Comparison of ENCODE assay signal across 8 cellular contexts in the genomic region with DNA sequence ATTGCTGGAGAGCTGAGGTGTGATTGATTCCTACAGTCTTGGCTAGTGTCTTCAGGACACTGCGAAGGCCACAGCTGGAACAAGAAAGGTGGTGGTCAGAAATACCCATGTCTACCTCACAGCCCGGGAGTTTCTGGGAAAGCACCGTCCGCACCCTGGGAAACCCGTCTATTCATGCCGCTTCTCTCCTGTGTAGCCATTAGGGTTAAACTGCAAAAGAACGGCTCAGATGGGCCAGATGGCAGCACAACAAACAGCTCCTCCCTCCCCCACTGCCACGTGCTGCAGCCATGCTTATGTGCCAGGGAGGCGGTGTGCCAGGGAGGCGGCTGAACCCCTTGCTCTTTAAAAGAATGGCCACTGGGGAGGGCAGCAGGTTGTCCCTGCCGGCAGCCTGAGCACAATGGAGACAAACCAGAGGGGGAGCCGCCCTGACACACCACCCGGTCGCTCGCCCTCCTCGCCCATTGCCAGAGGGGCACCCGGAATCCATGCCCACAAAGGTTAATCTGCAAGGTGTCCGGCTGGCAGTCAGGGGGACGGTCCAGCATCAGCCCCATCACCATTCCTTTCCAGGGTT.
DNase-seq lines count a peak whose midpoint lies in the region; ATAC-seq, FAIRE-seq and TF ChIP-seq lines count a peak whose summit lies in the region.

No MANE protein-coding gene starts in this region.

- H3K27ac Mint-ChIP-seq in astrocyte (ENCODE audit: unreplicated experiment), result no peak overlapping the region

- H3K4me3 ChIP-seq in astrocyte (ENCODE audit: insufficient read depth, low read depth, low read length) (peak overlapping the region; percentile 58), iPS-18c (ENCODE audit: insufficient read depth, low read depth, low read length) (peak overlapping the region; percentile 16; the same call in 1 of the 2 replicates), skeletal muscle cell (ENCODE audit: low read depth, low read length) (peak overlapping the region; percentile 34)

- H3K9me3 Mint-ChIP-seq in astrocyte (ENCODE audit: unreplicated experiment), result no peaks in the 10 kb centered on the region

- in situ Hi-C loops in GM13976 (cut with MboI; ENCODE audit: low sequenced_read_pairs, unreplicated experiment), result no loop called here

- H3K9me3 ChIP-seq in astrocyte (ENCODE audit: insufficient read depth, low read depth, low read length) (no peaks in the 10 kb centered on the region), iPS-18c (ENCODE audit: control insufficient read depth, insufficient read depth, low read length) (no peaks in the 10 kb centered on the region)

- peaks cover 50% of the 10 kb centered on the region for H4K20me1 ChIP-seq in astrocyte (ENCODE audit: insufficient read depth, low read length)

- H3K4me3 Mint-ChIP-seq in astrocyte (ENCODE audit: unreplicated experiment), result peak overlapping the region; percentile 64

- TF ChIP-seq CTCF in 22Rv1 (IDR thresholded peaks at IDR 0.05), result no peak
- TF ChIP-seq CTCF in GM13976 (IDR thresholded peaks at IDR 0.05; ENCODE audit: borderline replicate concordance, control extremely low read depth, extremely low read depth, insufficient read depth, missing control alignments), result no peak
- no peak for TF ChIP-seq CTCF in astrocyte (IDR thresholded peaks at IDR 0.05; ENCODE audit: insufficient read depth, low read depth, low read length)

- no peaks in the 10 kb centered on the region for H3K36me3 ChIP-seq in astrocyte (ENCODE audit: insufficient read depth, low read length)

- H2AFZ ChIP-seq in astrocyte (ENCODE audit: low read depth, low read length), result peak overlapping the region; percentile 52

- peaks cover 15% of the 10 kb centered on the region for H3K4me1 ChIP-seq in astrocyte (ENCODE audit: insufficient read depth, low read length)

- H3K4me1 Mint-ChIP-seq in astrocyte (ENCODE audit: low read depth, unreplicated experiment), result peaks cover 23% of the 10 kb centered on the region

- H3K36me3 Mint-ChIP-seq in astrocyte (ENCODE audit: low read depth, unreplicated experiment), result no peaks in the 10 kb centered on the region

- ATAC-seq in HG03457 (IDR thresholded peaks at IDR 0.05; ENCODE audit: unreplicated experiment) (no peak), HG02981 (IDR thresholded peaks at IDR 0.05; ENCODE audit: unreplicated experiment) (no peak)

- no peak for FAIRE-seq in astrocyte (lab: Jason Lieb, UNC)

- no peaks in the 10 kb centered on the region for H3K27me3 ChIP-seq in astrocyte (ENCODE audit: insufficient read depth, low read length)

- H3K27ac ChIP-seq in 22Rv1 (peak overlapping the region; percentile 29), astrocyte (ENCODE audit: low read depth, low read length) (no peak overlapping the region)

- no peaks in the 10 kb centered on the region for H3K27me3 Mint-ChIP-seq in astrocyte (ENCODE audit: low read depth, unreplicated experiment)

- peaks cover 46% of the 10 kb centered on the region for H3K79me2 ChIP-seq in astrocyte (ENCODE audit: insufficient read depth, low read length)

- peak overlapping the region; percentile 88 for H3K4me2 ChIP-seq in astrocyte (ENCODE audit: low read length)

- peak overlapping the region; percentile 58 for H3K9ac ChIP-seq in astrocyte (ENCODE audit: low read length)

- peak; percentile 2 for DNase-seq in GM13976 (ENCODE audit: low spot score)
- DNase-seq in NCI-H524 treated with DMSO at 0.1 percent for 48 hours (lab: John Stamatoyannopoulos, UW), result peak; percentile 98
- no peak for DNase-seq in astrocyte (ENCODE audit: low read depth)
- no peak for DNase-seq in skeletal muscle cell (ENCODE audit: low read depth)

Comparison
In these comparisons a context has a peak if more than half of its experiments do, and no peak if none do; other contexts are left out.
1. DNase-seq: peak in GM13976 (single experiment) and NCI-H524 treated with DMSO at 0.1 percent for 48 hours (single experiment); none in astrocyte (single experiment) and skeletal muscle cell (single experiment).
2. Peak in every context shown above with its lines, with median percentiles within 50 percentile points of each other: H3K4me3 ChIP-seq.